In genomic region chr19:34179066-34179465, GRCh38 we compare ENCODE assay signal across 15 cellular contexts. TPM values are rescaled to one million over a fixed set of nuclear protein-coding genes. Genes with fewer than 3 reads are reported as not detected.
A peak's percentile ranks its signal among the peaks of the same experiment; 100 is the strongest.
DNase-seq lines count a peak whose midpoint lies in the region; ATAC-seq and TF ChIP-seq lines count a peak whose summit lies in the region.
"Had no signal": no experiment of that assay in that cellular context is flagged by ENCODE, and none has a peak within 500 bp of the region (broad histone marks: within the 10 kb centered on the region; RNA-seq: fewer than 3 reads in every experiment).

No MANE protein-coding gene starts in this region.

- H3K27ac Mint-ChIP-seq in activated T-cell treated with anti-CD3 and anti-CD28 coated beads, Interleukin-2, amount 50 U/mL, for 24 hours: peak overlapping the region; percentile 69
- peak overlapping the region; percentile 55 for H3K27ac Mint-ChIP-seq in activated naive CD8-positive, alpha-beta T cell treated with anti-CD3 and anti-CD28 coated beads, Interleukin-2, amount 50 U/mL, for 24 hours

- WGBS in testis, 2 donors: 59 to 61% methylated on average over 2 of the region's 2 CpGs

- peaks cover 61% of the 10 kb centered on the region for H3K4me1 ChIP-seq in testis

- H3K9me3 ChIP-seq in testis: no peaks in the 10 kb centered on the region
- H3K9me3 ChIP-seq: gastrocnemius medialis, prostate gland, spleen had no signal

- H3K27ac ChIP-seq in testis: peak overlapping the region; percentile 9 to 16
- H3K27ac ChIP-seq: prostate gland had no signal

- H3K4me1 Mint-ChIP-seq in activated T-cell treated with anti-CD3 and anti-CD28 coated beads, Interleukin-2, amount 50 U/mL, for 24 hours (ENCODE audit: low read depth): peaks cover 77% of the 10 kb centered on the region
- H3K4me1 Mint-ChIP-seq in activated naive CD8-positive, alpha-beta T cell treated with anti-CD3 and anti-CD28 coated beads, Interleukin-2, amount 50 U/mL, for 24 hours: peaks cover 86% of the 10 kb centered on the region

- H3K9me3 Mint-ChIP-seq in activated T-cell treated with anti-CD3 and anti-CD28 coated beads, Interleukin-2, amount 50 U/mL, for 24 hours: no peaks in the 10 kb centered on the region
- H3K9me3 Mint-ChIP-seq in activated naive CD8-positive, alpha-beta T cell treated with anti-CD3 and anti-CD28 coated beads, Interleukin-2, amount 50 U/mL, for 24 hours: no peaks in the 10 kb centered on the region

- H3K36me3 ChIP-seq in testis (ENCODE audit: low read depth, missing control alignments): no peaks in the 10 kb centered on the region
- H3K36me3 ChIP-seq: gastrocnemius medialis, prostate gland had no signal

- no peaks in the 10 kb centered on the region for H3K27me3 ChIP-seq in testis
- H3K27me3 ChIP-seq: gastrocnemius medialis, spleen had no signal

- peak overlapping the region; percentile 4 for H3K4me3 Mint-ChIP-seq in activated T-cell treated with anti-CD3 and anti-CD28 coated beads, Interleukin-2, amount 50 U/mL, for 24 hours
- no peak overlapping the region for H3K4me3 Mint-ChIP-seq in activated naive CD8-positive, alpha-beta T cell treated with anti-CD3 and anti-CD28 coated beads, Interleukin-2, amount 50 U/mL, for 24 hours

- no peaks in the 10 kb centered on the region for H3K27me3 Mint-ChIP-seq in activated T-cell treated with anti-CD3 and anti-CD28 coated beads, Interleukin-2, amount 50 U/mL, for 24 hours
- no peaks in the 10 kb centered on the region for H3K27me3 Mint-ChIP-seq in activated naive CD8-positive, alpha-beta T cell treated with anti-CD3 and anti-CD28 coated beads, Interleukin-2, amount 50 U/mL, for 24 hours

- ATAC-seq in activated naive CD8-positive, alpha-beta T cell treated with anti-CD3 and anti-CD28 coated beads, Interleukin-2, amount 50 U/mL, for 24 hours: no peak
- ATAC-seq in GM18861 (IDR thresholded peaks at IDR 0.05; ENCODE audit: unreplicated experiment): no peak
- ATAC-seq: gastrocnemius medialis had no signal

- no peak for TF ChIP-seq CTCF in testis (IDR thresholded peaks at IDR 0.05)

- peaks cover 79% of the 10 kb centered on the region for H3K36me3 Mint-ChIP-seq in activated T-cell treated with anti-CD3 and anti-CD28 coated beads, Interleukin-2, amount 50 U/mL, for 24 hours (ENCODE audit: low read depth)
- H3K36me3 Mint-ChIP-seq in activated naive CD8-positive, alpha-beta T cell treated with anti-CD3 and anti-CD28 coated beads, Interleukin-2, amount 50 U/mL, for 24 hours (ENCODE audit: low read depth): peaks cover 23% of the 10 kb centered on the region

- H3K4me3 ChIP-seq in testis: no peak overlapping the region
- H3K4me3 ChIP-seq: gastrocnemius medialis, prostate gland had no signal

- no peak for DNase-seq in activated T-cell treated with anti-CD3 and anti-CD28 coated beads, Interleukin-2, amount 50 U/mL, for 24 hours
- DNase-seq in activated T-cell treated with anti-CD3 and anti-CD28 coated beads, Interleukin-2, amount 50 U/mL, for 48 hours: no peak
- DNase-seq in activated naive CD8-positive, alpha-beta T cell treated with anti-CD3 and anti-CD28 coated beads, Interleukin-2, amount 50 U/mL, for 24 hours: no peak
- DNase-seq in kidney glomerular epithelial cell (lab: John Stamatoyannopoulos, UW) (peak; percentile 19), testis (no peak), NCI-H446 treated with DMSO at 0.1 percent for 48 hours (lab: John Stamatoyannopoulos, UW) (no peak), NCI-H524 (lab: John Stamatoyannopoulos, UW) (no peak)
- DNase-seq: activated CD4-positive, alpha-beta T cell treated with anti-CD3 and anti-CD28 coated beads, Interleukin-2, amount 50 U/mL, for 48 hours; anterior cingulate cortex; gastrocnemius medialis; NCI-H1436; spleen; trophoblast cell had no signal

- TF ChIP-seq POLR2A in testis (IDR thresholded peaks at IDR 0.05): no peak

- intact Hi-C loops in testis (cut with DNase I; ENCODE audit: low total_unique reads): no loop called here

RNA-seq across cellular contexts. Expression of gene LSM14A, which starts 6.8 kb away (rescaled TPM):
- 100 to 1,000 TPM; 174 to 192 TPM for total RNA-seq in testis
- polyA plus RNA-seq in testis (ENCODE audit: insufficient read depth, low read depth, low replicate concordance): 122 TPM
